ENCODE assay signal across 3 cellular contexts in genomic region chrX:104842646-104843045, GRCh38.
"Had no signal": no experiment of that assay in that cellular context is flagged by ENCODE, and none has a peak within 500 bp of the region (broad histone marks: within the 10 kb centered on the region; RNA-seq: fewer than 3 reads in every experiment).

No MANE protein-coding gene starts in this region.

- DNase-seq: GDM1, GF-D8 had no signal

- ATAC-seq: GM12878 had no signal

- H3K4me3 ChIP-seq: GM12878 had no signal
